Comparison of ENCODE assay signal across 23 cellular contexts in the genomic region with DNA sequence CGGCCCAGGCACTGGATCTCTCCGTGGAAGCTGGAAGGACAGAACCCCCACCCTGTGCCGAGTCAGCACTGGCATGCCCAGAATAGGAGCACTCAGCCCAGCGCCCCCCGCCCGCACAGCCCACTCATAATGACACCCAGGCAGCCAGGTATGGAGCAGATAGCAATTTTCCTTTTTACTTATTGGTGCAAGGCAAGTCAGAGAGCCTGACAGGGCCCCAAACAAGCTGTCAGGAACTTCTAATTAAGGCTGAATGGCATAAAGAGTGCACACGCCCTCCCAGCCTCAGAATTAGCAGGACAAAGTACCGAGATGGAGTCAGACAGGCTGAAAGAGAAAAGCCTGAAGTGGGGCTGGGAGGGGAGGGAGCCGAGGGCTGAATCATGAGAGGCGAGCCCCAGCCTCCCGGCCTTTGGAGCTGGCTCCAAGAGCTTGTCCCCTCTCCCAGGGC.
DNase-seq lines count a peak whose midpoint lies in the region; ATAC-seq and TF ChIP-seq lines count a peak whose summit lies in the region.
"Had no signal": no experiment of that assay in that cellular context is flagged by ENCODE, and none has a peak within 500 bp of the region (broad histone marks: within the 10 kb centered on the region; RNA-seq: fewer than 3 reads in every experiment).

No MANE protein-coding gene starts in this region.

- H3K36me3 ChIP-seq in endodermal cell (ENCODE audit: control insufficient read depth, insufficient read depth, low read length): no peaks in the 10 kb centered on the region
- H3K36me3 ChIP-seq: breast epithelium, gastrocnemius medialis, neutrophil, right lobe of liver, transverse colon had no signal

- peaks cover 30% of the 10 kb centered on the region for H3K4me1 ChIP-seq in endodermal cell (ENCODE audit: control insufficient read depth, insufficient read depth, low read length)
- H3K4me1 ChIP-seq: breast epithelium, gastrocnemius medialis, right lobe of liver had no signal

- no peak for TF ChIP-seq CTCF in endodermal cell (conservative IDR thresholded peaks at IDR 0.05)

- H3K36me3 Mint-ChIP-seq in endodermal cell (ENCODE audit: low read depth): no peaks in the 10 kb centered on the region
- H3K36me3 Mint-ChIP-seq: activated CD8-positive, alpha-beta memory T cell treated with anti-CD3 and anti-CD28 coated beads, Interleukin-2, amount 10 ng/mL, durations not matched to agents 7 days and 5 days had no signal

- no peaks in the 10 kb centered on the region for H3K27me3 ChIP-seq in endodermal cell (ENCODE audit: control insufficient read depth, insufficient read depth, low read length, poor library complexity, severe bottlenecking)
- H3K27me3 ChIP-seq: breast epithelium, right lobe of liver, transverse colon had no signal

- H3K4me3 Mint-ChIP-seq in endodermal cell: no peak overlapping the region
- H3K4me3 Mint-ChIP-seq: activated CD8-positive, alpha-beta memory T cell treated with anti-CD3 and anti-CD28 coated beads, Interleukin-2, amount 10 ng/mL, durations not matched to agents 7 days and 5 days; activated T-helper 17 cell treated with anti-CD3 and anti-CD28 coated beads, Interleukin-2, amount 50 U/mL, for 72 hours; stimulated activated naive B cell treated with anti-CD40 and anti-IgM and Interleukin-4, amounts not matched to agents 10 μg/mL and 1 μg/mL and 100 μg/mL, for 72 hours had no signal

- H3K9ac ChIP-seq in endodermal cell (ENCODE audit: extremely low read depth, low read length, poor library complexity, severe bottlenecking): no peak overlapping the region

- no peak overlapping the region for H3K4me3 ChIP-seq in endodermal cell (ENCODE audit: low read length)
- H3K4me3 ChIP-seq: breast epithelium, gastrocnemius medialis, right lobe of liver, transverse colon had no signal

- H3K27me3 Mint-ChIP-seq in endodermal cell (ENCODE audit: insufficient read depth): peaks cover 23% of the 10 kb centered on the region

- H3K9me3 ChIP-seq in endodermal cell (ENCODE audit: control insufficient read depth, low read length): no peaks in the 10 kb centered on the region
- H3K9me3 ChIP-seq: breast epithelium, gastrocnemius medialis, neutrophil, right lobe of liver, transverse colon had no signal

- in situ Hi-C loops in G401 (cut with HindIII; ENCODE audit: low sequenced_read_pairs): no loop called here

- ATAC-seq in HG02885 (IDR thresholded peaks at IDR 0.05; ENCODE audit: poor library complexity, unreplicated experiment): no peak
- ATAC-seq: activated CD8-positive, alpha-beta memory T cell treated with anti-CD3 and anti-CD28 coated beads, Interleukin-2, amount 10 ng/mL, durations not matched to agents 7 days and 5 days; activated T-helper 17 cell treated with anti-CD3 and anti-CD28 coated beads, Interleukin-2, amount 50 U/mL, for 72 hours; esophagus mucosa; gastrocnemius medialis; left lobe of liver; right lobe of liver; stimulated activated naive B cell treated with anti-CD40 and anti-IgM and Interleukin-4, amounts not matched to agents 10 μg/mL and 1 μg/mL and 100 μg/mL, for 72 hours had no signal

- H3K27ac Mint-ChIP-seq in endodermal cell: no peak overlapping the region
- H3K27ac Mint-ChIP-seq: activated CD8-positive, alpha-beta memory T cell treated with anti-CD3 and anti-CD28 coated beads, Interleukin-2, amount 10 ng/mL, durations not matched to agents 7 days and 5 days; activated T-helper 17 cell treated with anti-CD3 and anti-CD28 coated beads, Interleukin-2, amount 50 U/mL, for 72 hours; stimulated activated naive B cell treated with anti-CD40 and anti-IgM and Interleukin-4, amounts not matched to agents 10 μg/mL and 1 μg/mL and 100 μg/mL, for 72 hours had no signal

- peak; percentile 25 for DNase-seq in NCI-H1092 (lab: John Stamatoyannopoulos, UW)
- DNase-seq in NCI-H2107 treated with DMSO at 0.1 percent for 48 hours (lab: John Stamatoyannopoulos, UW; ENCODE audit: unreplicated experiment): peak; percentile 70
- peak; percentile 75 for DNase-seq in endodermal cell
- DNase-seq in putamen (ENCODE audit: low spot score): peak; percentile 55
- DNase-seq in G401 (ENCODE audit: low spot score): no peak
- no peak for DNase-seq in dedifferentiated amniotic fluid mesenchymal stem cell (ENCODE audit: extremely low spot score)
- DNase-seq: activated CD4-positive, alpha-beta T cell treated with anti-CD3 and anti-CD28 coated beads for 48 hours; activated CD8-positive, alpha-beta memory T cell treated with anti-CD3 and anti-CD28 coated beads, Interleukin-2, amount 10 ng/mL, durations not matched to agents 7 days and 5 days; AML-193; effector CD4-positive, alpha-beta T cell; gastrocnemius medialis; GOT3; NCI-H146; NCI-H510A; right lobe of liver; stimulated activated naive B cell treated with anti-CD40 and anti-IgM and Interleukin-4, amounts not matched to agents 10 μg/mL and 1 μg/mL and 100 μg/mL, for 72 hours; transverse colon had no signal

- no peak overlapping the region for H3K27ac ChIP-seq in endodermal cell (ENCODE audit: low read depth, low read length)
- H3K27ac ChIP-seq: breast epithelium, gastrocnemius medialis, neutrophil, right lobe of liver, transverse colon had no signal

- no peaks in the 10 kb centered on the region for H3K9me3 Mint-ChIP-seq in endodermal cell
- H3K9me3 Mint-ChIP-seq: activated T-helper 17 cell treated with anti-CD3 and anti-CD28 coated beads, Interleukin-2, amount 50 U/mL, for 72 hours; stimulated activated naive B cell treated with anti-CD40 and anti-IgM and Interleukin-4, amounts not matched to agents 10 μg/mL and 1 μg/mL and 100 μg/mL, for 72 hours had no signal

- WGBS in endodermal cell (ENCODE audit: insufficient coverage in 1 of 2, insufficient read length in 1 of 2), 2 experiments: 47 to 55% methylated on average over 10 to 11 of the region's 11 CpGs

- peaks cover 61% of the 10 kb centered on the region for H3K4me1 Mint-ChIP-seq in endodermal cell
- H3K4me1 Mint-ChIP-seq: activated CD8-positive, alpha-beta memory T cell treated with anti-CD3 and anti-CD28 coated beads, Interleukin-2, amount 10 ng/mL, durations not matched to agents 7 days and 5 days; activated T-helper 17 cell treated with anti-CD3 and anti-CD28 coated beads, Interleukin-2, amount 50 U/mL, for 72 hours; stimulated activated naive B cell treated with anti-CD40 and anti-IgM and Interleukin-4, amounts not matched to agents 10 μg/mL and 1 μg/mL and 100 μg/mL, for 72 hours had no signal

Comparison
In these comparisons a context has a peak if more than half of its experiments do, and no peak if none do; other contexts are left out.
1. DNase-seq: peak in NCI-H1092 (single experiment), NCI-H2107 treated with DMSO at 0.1 percent for 48 hours (single experiment), endodermal cell (single experiment) and putamen (single experiment); none in G401 (single experiment) and dedifferentiated amniotic fluid mesenchymal stem cell (single experiment).